ENCODE assay signal across 1 cellular context in the genomic region with DNA sequence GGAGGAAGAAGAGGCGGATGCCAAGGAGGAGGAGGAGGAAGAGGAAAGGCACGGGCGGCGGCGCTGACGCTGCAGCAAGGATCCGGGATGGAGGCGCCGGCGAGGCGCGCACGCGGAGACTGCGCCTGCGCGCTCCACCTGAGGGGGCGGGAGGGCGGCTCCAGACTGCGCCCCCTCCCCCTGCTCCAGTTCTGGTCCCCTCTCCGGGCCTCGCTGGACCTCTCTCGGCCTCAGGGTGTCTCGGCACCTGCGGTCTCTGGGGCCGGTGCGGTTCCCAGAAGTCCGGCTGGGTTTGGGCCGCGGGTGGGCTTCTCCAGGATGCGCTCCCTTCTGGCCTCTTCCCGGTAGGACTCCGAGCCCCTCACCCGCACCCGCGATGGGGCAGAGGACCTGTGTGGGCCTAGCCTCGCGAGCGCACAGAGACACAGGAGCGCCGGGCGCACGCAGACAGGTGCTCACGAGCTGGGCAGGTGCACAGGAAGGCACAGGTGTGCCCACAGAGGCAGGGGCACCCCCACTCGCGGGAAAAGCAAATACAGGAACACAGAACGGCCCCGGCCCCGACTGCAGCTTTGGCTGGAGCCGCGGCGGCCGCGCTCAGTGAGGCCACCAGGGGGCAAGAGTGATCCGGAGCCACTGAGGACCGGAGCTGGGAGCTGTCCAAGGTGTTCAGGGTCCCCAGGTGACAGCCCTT.
TF ChIP-seq lines count a peak whose summit lies in the region.

A gene with protein sequence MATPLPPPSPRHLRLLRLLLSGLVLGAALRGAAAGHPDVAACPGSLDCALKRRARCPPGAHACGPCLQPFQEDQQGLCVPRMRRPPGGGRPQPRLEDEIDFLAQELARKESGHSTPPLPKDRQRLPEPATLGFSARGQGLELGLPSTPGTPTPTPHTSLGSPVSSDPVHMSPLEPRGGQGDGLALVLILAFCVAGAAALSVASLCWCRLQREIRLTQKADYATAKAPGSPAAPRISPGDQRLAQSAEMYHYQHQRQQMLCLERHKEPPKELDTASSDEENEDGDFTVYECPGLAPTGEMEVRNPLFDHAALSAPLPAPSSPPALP (minus strand): TSS at position 84 of the 694 bp plus-strand sequence. CDS start 188 bp downstream, outside the sequence.

TF ChIP-seq in K562, 482 proteins besides CTCF, POLR2A, EP300 and RAD21 (continued from another document and continues in another):
- no peak for TF ChIP-seq ZZZ3 (IDR thresholded peaks at IDR 0.05)
- TF ChIP-seq, protein P1, sequence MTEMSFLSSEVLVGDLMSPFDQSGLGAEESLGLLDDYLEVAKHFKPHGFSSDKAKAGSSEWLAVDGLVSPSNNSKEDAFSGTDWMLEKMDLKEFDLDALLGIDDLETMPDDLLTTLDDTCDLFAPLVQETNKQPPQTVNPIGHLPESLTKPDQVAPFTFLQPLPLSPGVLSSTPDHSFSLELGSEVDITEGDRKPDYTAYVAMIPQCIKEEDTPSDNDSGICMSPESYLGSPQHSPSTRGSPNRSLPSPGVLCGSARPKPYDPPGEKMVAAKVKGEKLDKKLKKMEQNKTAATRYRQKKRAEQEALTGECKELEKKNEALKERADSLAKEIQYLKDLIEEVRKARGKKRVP (CRISPR knock-in tag; IDR thresholded peaks at IDR 0.05) = no peak
- peak; percentile 45 for TF ChIP-seq CXXC5 (CRISPR knock-in tag; IDR thresholded peaks at IDR 0.05)
- TF ChIP-seq ZNF174 (CRISPR knock-in tag; IDR thresholded peaks at IDR 0.05) = no peak
- TF ChIP-seq JUN (IDR thresholded peaks at IDR 0.05; ENCODE audit: borderline replicate concordance, low read depth, low read length) = no peak
- no peak for TF ChIP-seq JUN (CRISPR knock-in tag; IDR thresholded peaks at IDR 0.05; ENCODE audit: borderline replicate concordance)
- TF ChIP-seq, protein P2, sequence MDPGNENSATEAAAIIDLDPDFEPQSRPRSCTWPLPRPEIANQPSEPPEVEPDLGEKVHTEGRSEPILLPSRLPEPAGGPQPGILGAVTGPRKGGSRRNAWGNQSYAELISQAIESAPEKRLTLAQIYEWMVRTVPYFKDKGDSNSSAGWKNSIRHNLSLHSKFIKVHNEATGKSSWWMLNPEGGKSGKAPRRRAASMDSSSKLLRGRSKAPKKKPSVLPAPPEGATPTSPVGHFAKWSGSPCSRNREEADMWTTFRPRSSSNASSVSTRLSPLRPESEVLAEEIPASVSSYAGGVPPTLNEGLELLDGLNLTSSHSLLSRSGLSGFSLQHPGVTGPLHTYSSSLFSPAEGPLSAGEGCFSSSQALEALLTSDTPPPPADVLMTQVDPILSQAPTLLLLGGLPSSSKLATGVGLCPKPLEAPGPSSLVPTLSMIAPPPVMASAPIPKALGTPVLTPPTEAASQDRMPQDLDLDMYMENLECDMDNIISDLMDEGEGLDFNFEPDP (CRISPR knock-in tag; IDR thresholded peaks at IDR 0.05) = no peak
- TF ChIP-seq, protein P3, sequence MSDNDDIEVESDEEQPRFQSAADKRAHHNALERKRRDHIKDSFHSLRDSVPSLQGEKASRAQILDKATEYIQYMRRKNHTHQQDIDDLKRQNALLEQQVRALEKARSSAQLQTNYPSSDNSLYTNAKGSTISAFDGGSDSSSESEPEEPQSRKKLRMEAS (CRISPR knock-in tag; IDR thresholded peaks at IDR 0.05) = 0 out of 2 replicates have a peak, but pooled peaks have one; percentile 37
- peak; percentile 69 for TF ChIP-seq SMC3 (conservative IDR thresholded peaks at IDR 0.05; ENCODE audit: insufficient read depth, low read depth, low read length)
- TF ChIP-seq KAT7 (CRISPR knock-in tag; IDR thresholded peaks at IDR 0.05; ENCODE audit: borderline replicate concordance) = no peak; the same call in 1 of the 2 replicates
- TF ChIP-seq HMGN3 (IDR thresholded peaks at IDR 0.05; ENCODE audit: borderline replicate concordance, extremely low read depth, insufficient read length, low read depth, low read length) = peak; percentile 27
- TF ChIP-seq NONO (IDR thresholded peaks at IDR 0.05; ENCODE audit: low read depth in 2 of 2, low read length in 1 of 2) = no peak
- TF ChIP-seq SIN3B (IDR thresholded peaks at IDR 0.05; ENCODE audit: low read depth) = no peak
- TF ChIP-seq TAF7 (tag; IDR thresholded peaks at IDR 0.05) = no peak
- peak; percentile 91 for TF ChIP-seq PRMT5 (CRISPR knock-in tag; IDR thresholded peaks at IDR 0.05)
- TF ChIP-seq PBX2 (CRISPR knock-in tag; IDR thresholded peaks at IDR 0.05; ENCODE audit: low read depth) = no peak
- TF ChIP-seq PBX2 (tag; conservative IDR thresholded peaks at IDR 0.05; ENCODE audit: low read depth) = no peak
- TF ChIP-seq TGIF2 (CRISPR knock-in tag; IDR thresholded peaks at IDR 0.05) = 0 out of 2 replicates have a peak, but pooled peaks have one; percentile 48
- no peak for TF ChIP-seq NFE2 (IDR thresholded peaks at IDR 0.05; ENCODE audit: low read depth)
- no peak for TF ChIP-seq ZKSCAN8 (CRISPR knock-in tag; IDR thresholded peaks at IDR 0.05)
- TF ChIP-seq SMARCA4 (IDR thresholded peaks at IDR 0.05) = no peak
- TF ChIP-seq, protein P4, sequence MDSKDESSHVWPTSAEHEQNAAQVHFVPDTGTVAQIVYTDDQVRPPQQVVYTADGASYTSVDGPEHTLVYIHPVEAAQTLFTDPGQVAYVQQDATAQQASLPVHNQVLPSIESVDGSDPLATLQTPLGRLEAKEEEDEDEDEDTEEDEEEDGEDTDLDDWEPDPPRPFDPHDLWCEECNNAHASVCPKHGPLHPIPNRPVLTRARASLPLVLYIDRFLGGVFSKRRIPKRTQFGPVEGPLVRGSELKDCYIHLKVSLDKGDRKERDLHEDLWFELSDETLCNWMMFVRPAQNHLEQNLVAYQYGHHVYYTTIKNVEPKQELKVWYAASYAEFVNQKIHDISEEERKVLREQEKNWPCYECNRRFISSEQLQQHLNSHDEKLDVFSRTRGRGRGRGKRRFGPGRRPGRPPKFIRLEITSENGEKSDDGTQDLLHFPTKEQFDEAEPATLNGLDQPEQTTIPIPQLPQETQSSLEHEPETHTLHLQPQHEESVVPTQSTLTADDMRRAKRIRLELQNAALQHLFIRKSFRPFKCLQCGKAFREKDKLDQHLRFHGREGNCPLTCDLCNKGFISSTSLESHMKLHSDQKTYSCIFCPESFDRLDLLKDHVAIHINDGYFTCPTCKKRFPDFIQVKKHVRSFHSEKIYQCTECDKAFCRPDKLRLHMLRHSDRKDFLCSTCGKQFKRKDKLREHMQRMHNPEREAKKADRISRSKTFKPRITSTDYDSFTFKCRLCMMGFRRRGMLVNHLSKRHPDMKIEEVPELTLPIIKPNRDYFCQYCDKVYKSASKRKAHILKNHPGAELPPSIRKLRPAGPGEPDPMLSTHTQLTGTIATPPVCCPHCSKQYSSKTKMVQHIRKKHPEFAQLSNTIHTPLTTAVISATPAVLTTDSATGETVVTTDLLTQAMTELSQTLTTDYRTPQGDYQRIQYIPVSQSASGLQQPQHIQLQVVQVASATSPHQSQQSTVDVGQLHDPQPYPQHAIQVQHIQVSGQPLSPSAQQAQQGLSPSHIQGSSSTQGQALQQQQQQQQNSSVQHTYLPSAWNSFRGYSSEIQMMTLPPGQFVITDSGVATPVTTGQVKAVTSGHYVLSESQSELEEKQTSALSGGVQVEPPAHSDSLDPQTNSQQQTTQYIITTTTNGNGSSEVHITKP (IDR thresholded peaks at IDR 0.05; ENCODE audit: partially characterized antibody) = no peak
- 0 out of 2 replicates have a peak, but pooled peaks have one; percentile 22 for TF ChIP-seq ZNF766 (CRISPR knock-in tag; conservative IDR thresholded peaks at IDR 0.05)
- TF ChIP-seq, protein P5, sequence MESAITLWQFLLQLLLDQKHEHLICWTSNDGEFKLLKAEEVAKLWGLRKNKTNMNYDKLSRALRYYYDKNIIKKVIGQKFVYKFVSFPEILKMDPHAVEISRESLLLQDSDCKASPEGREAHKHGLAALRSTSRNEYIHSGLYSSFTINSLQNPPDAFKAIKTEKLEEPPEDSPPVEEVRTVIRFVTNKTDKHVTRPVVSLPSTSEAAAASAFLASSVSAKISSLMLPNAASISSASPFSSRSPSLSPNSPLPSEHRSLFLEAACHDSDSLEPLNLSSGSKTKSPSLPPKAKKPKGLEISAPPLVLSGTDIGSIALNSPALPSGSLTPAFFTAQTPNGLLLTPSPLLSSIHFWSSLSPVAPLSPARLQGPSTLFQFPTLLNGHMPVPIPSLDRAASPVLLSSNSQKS (CRISPR knock-in tag; IDR thresholded peaks at IDR 0.05) = no peak
- no peak for TF ChIP-seq SMARCE1 (IDR thresholded peaks at IDR 0.05)
- TF ChIP-seq ZNF512 (tag; IDR thresholded peaks at IDR 0.05) = no peak
- peak; percentile 57; the same call in 1 of the 2 replicates for TF ChIP-seq SMAD4 (CRISPR knock-in tag; conservative IDR thresholded peaks at IDR 0.05)
- TF ChIP-seq SETDB1 (IDR thresholded peaks at IDR 0.05; ENCODE audit: low read length) = no peak
- 0 out of 2 replicates have a peak, but pooled peaks have one; percentile 15 for TF ChIP-seq ETV1 (tag; conservative IDR thresholded peaks at IDR 0.05; ENCODE audit: low read depth)
- TF ChIP-seq TCF3 (CRISPR knock-in tag; IDR thresholded peaks at IDR 0.05) = no peak
- TF ChIP-seq ZSCAN32 (CRISPR knock-in tag; IDR thresholded peaks at IDR 0.05) = no peak
- no peak for TF ChIP-seq ID3 (CRISPR knock-in tag; IDR thresholded peaks at IDR 0.05)
- TF ChIP-seq ID3 (tag; IDR thresholded peaks at IDR 0.05) = no peak
- TF ChIP-seq, protein P6, sequence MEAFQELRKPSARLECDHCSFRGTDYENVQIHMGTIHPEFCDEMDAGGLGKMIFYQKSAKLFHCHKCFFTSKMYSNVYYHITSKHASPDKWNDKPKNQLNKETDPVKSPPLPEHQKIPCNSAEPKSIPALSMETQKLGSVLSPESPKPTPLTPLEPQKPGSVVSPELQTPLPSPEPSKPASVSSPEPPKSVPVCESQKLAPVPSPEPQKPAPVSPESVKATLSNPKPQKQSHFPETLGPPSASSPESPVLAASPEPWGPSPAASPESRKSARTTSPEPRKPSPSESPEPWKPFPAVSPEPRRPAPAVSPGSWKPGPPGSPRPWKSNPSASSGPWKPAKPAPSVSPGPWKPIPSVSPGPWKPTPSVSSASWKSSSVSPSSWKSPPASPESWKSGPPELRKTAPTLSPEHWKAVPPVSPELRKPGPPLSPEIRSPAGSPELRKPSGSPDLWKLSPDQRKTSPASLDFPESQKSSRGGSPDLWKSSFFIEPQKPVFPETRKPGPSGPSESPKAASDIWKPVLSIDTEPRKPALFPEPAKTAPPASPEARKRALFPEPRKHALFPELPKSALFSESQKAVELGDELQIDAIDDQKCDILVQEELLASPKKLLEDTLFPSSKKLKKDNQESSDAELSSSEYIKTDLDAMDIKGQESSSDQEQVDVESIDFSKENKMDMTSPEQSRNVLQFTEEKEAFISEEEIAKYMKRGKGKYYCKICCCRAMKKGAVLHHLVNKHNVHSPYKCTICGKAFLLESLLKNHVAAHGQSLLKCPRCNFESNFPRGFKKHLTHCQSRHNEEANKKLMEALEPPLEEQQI (IDR thresholded peaks at IDR 0.05) = no peak
- no peak for TF ChIP-seq MCM7 (IDR thresholded peaks at IDR 0.05)
- no peak for TF ChIP-seq ARNT (IDR thresholded peaks at IDR 0.05)
- no peak; the same call in none of the 2 replicates for TF ChIP-seq ETV5 (CRISPR knock-in tag; IDR thresholded peaks at IDR 0.05; ENCODE audit: low read depth)
- TF ChIP-seq, protein P7, sequence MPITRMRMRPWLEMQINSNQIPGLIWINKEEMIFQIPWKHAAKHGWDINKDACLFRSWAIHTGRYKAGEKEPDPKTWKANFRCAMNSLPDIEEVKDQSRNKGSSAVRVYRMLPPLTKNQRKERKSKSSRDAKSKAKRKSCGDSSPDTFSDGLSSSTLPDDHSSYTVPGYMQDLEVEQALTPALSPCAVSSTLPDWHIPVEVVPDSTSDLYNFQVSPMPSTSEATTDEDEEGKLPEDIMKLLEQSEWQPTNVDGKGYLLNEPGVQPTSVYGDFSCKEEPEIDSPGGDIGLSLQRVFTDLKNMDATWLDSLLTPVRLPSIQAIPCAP (CRISPR knock-in tag; IDR thresholded peaks at IDR 0.05; ENCODE audit: borderline replicate concordance) = no peak
- no peak for TF ChIP-seq FOXM1 (IDR thresholded peaks at IDR 0.05; ENCODE audit: low read depth)
- TF ChIP-seq FOXM1 (CRISPR knock-in tag; IDR thresholded peaks at IDR 0.05; ENCODE audit: low read depth) = peak; percentile 36; the same call in 1 of the 2 replicates
- no peak for TF ChIP-seq HCFC1 (IDR thresholded peaks at IDR 0.05; ENCODE audit: low read depth, low read length)
- TF ChIP-seq ZNF184 (CRISPR knock-in tag; IDR thresholded peaks at IDR 0.05) = no peak
